10 cellular contexts compared by ENCODE assay signal in genomic region chr18:48009116-48009825, GRCh38.
DNase-seq lines count a peak whose midpoint lies in the region; TF ChIP-seq lines count a peak whose summit lies in the region.
"Had no signal": no experiment of that assay in that cellular context is flagged by ENCODE, and none has a peak within 500 bp of the region (broad histone marks: within the 10 kb centered on the region; RNA-seq: fewer than 3 reads in every experiment).

No MANE protein-coding gene starts in this region.

- H3K27me3 ChIP-seq in Loucy (ENCODE audit: insufficient read depth, low read length, poor library complexity, severe bottlenecking) (no peaks in the 10 kb centered on the region), spleen (replicated peaks in 1 of 7) (peaks cover 0 to 31% (median 10%) of the 10 kb centered on the region in 7 donors)

- TF ChIP-seq POLR2A in spleen (IDR thresholded peaks at IDR 0.05), result no peak

- intact Hi-C loops in spleen (cut with DNase I; ENCODE audit: low total_unique reads), result no loop called here

- H3K4me3 Mint-ChIP-seq in T-helper 1 cell treated with Interleukin-12 subunit alpha and Interleukin-12 subunit beta and Interleukin-4 antibody, amounts not matched to agents 30 μg/mL and 1 μg/mL, for 36 hours, result peak overlapping the region; percentile 56
- H3K4me3 Mint-ChIP-seq in chondrocyte (ENCODE audit: unreplicated experiment), result peak overlapping the region; percentile 71
- H3K4me3 Mint-ChIP-seq in nephron progenitor cell, result peak overlapping the region; percentile 76
- H3K4me3 Mint-ChIP-seq in HFFc6, result no peak overlapping the region

- H3K36me3 Mint-ChIP-seq in T-helper 1 cell treated with Interleukin-12 subunit alpha and Interleukin-12 subunit beta and Interleukin-4 antibody, amounts not matched to agents 30 μg/mL and 1 μg/mL, for 36 hours (ENCODE audit: low read depth), result no peaks in the 10 kb centered on the region
- H3K36me3 Mint-ChIP-seq in chondrocyte (ENCODE audit: low read depth), result no peaks in the 10 kb centered on the region
- no peaks in the 10 kb centered on the region for H3K36me3 Mint-ChIP-seq in nephron progenitor cell (ENCODE audit: low read depth)
- H3K36me3 Mint-ChIP-seq in HFFc6 (ENCODE audit: low read depth), result no peaks in the 10 kb centered on the region

- H3K79me2 ChIP-seq in Loucy (ENCODE audit: insufficient read depth, low read length), result no peaks in the 10 kb centered on the region

- H4K20me1 ChIP-seq in Loucy (ENCODE audit: insufficient read depth, low read length, poor library complexity, severe bottlenecking), result no peaks in the 10 kb centered on the region

- H3K9me2 ChIP-seq in Loucy (replicated peaks; ENCODE audit: low read depth, low read length), result no peaks in the 10 kb centered on the region

- TF ChIP-seq CTCF in Loucy (conservative IDR thresholded peaks at IDR 0.05; ENCODE audit: low read length) (no peak), chondrocyte (IDR thresholded peaks at IDR 0.05) (no peak), nephron progenitor cell (IDR thresholded peaks at IDR 0.05) (no peak), spleen (IDR thresholded peaks at IDR 0.05 in 8 of 11, conservative IDR thresholded peaks at IDR 0.05 in 3 of 11) (no peak), HFFc6 (IDR thresholded peaks at IDR 0.05) (no peak)

- peak overlapping the region in 3 of 8 donors; percentile 69 to 77 (median 76) for H3K27ac ChIP-seq in spleen
- H3K27ac ChIP-seq: thoracic aorta had no signal

- 86 to 92% (median 88%) methylated on average over 7 to 12 of the region's 12 CpGs for WGBS in spleen, 5 donors

- no peak for DNase-seq in T-helper 1 cell
- DNase-seq in chondrocyte (ENCODE audit: low spot score), result no peak
- DNase-seq in nephron progenitor cell, result no peak
- no peak for DNase-seq in NCI-H1105 treated with DMSO at 0.1 percent for 48 hours (lab: John Stamatoyannopoulos, UW)
- DNase-seq in spleen, result no peak
- DNase-seq in HFFc6, result no peak
- DNase-seq: MV-4-11 had no signal

- H3F3A ChIP-seq in Loucy (ENCODE audit: low read depth), result 0 out of 2 replicates have a peak, but pooled peaks cover 3% of the 10 kb centered on the region

- no peaks in the 10 kb centered on the region for H3K9me3 Mint-ChIP-seq in T-helper 1 cell treated with Interleukin-12 subunit alpha and Interleukin-12 subunit beta and Interleukin-4 antibody, amounts not matched to agents 30 μg/mL and 1 μg/mL, for 36 hours
- H3K9me3 Mint-ChIP-seq in chondrocyte (ENCODE audit: low read depth), result no peaks in the 10 kb centered on the region
- H3K9me3 Mint-ChIP-seq in nephron progenitor cell, result peaks cover 25% of the 10 kb centered on the region
- H3K9me3 Mint-ChIP-seq in HFFc6, result no peaks in the 10 kb centered on the region

- no peak overlapping the region for H3K4me3 ChIP-seq in Loucy (ENCODE audit: low read length, poor library complexity, severe bottlenecking)
- H3K4me3 ChIP-seq in spleen, result no peak overlapping the region

- H3K9ac ChIP-seq in Loucy (ENCODE audit: low read depth, low read length, poor library complexity, severe bottlenecking), result no peak overlapping the region

- H3K4me2 ChIP-seq in Loucy (ENCODE audit: low read depth, low read length, poor library complexity, severe bottlenecking), result peak overlapping the region; percentile 48

- H3K9me3 ChIP-seq in Loucy (ENCODE audit: insufficient read depth, low read depth, low read length) (no peaks in the 10 kb centered on the region), spleen (peaks cover 0 to 2% (median 0%) of the 10 kb centered on the region in 8 donors)
- H3K9me3 ChIP-seq: thoracic aorta had no signal

- H3K4me1 Mint-ChIP-seq in T-helper 1 cell treated with Interleukin-12 subunit alpha and Interleukin-12 subunit beta and Interleukin-4 antibody, amounts not matched to agents 30 μg/mL and 1 μg/mL, for 36 hours (ENCODE audit: low read depth), result peaks cover 5% of the 10 kb centered on the region
- H3K4me1 Mint-ChIP-seq in chondrocyte (ENCODE audit: low read depth), result peaks cover 7% of the 10 kb centered on the region
- H3K4me1 Mint-ChIP-seq in nephron progenitor cell, result peaks cover 52% of the 10 kb centered on the region
- peaks cover 5% of the 10 kb centered on the region for H3K4me1 Mint-ChIP-seq in HFFc6 (ENCODE audit: low read depth)

- H2AFZ ChIP-seq in Loucy (ENCODE audit: low read length), result no peak overlapping the region

- peaks cover 49% of the 10 kb centered on the region for H3K27me3 Mint-ChIP-seq in T-helper 1 cell treated with Interleukin-12 subunit alpha and Interleukin-12 subunit beta and Interleukin-4 antibody, amounts not matched to agents 30 μg/mL and 1 μg/mL, for 36 hours (ENCODE audit: low read depth)
- H3K27me3 Mint-ChIP-seq in chondrocyte (ENCODE audit: low read depth) (peaks cover 9% of the 10 kb centered on the region), nephron progenitor cell (ENCODE audit: low read depth, poor library complexity) (peaks cover 9% of the 10 kb centered on the region), HFFc6 (ENCODE audit: insufficient read depth) (peaks cover 23% of the 10 kb centered on the region)

- no peaks in the 10 kb centered on the region for H3K36me3 ChIP-seq in Loucy (ENCODE audit: insufficient read depth, low read length)
- H3K36me3 ChIP-seq in spleen, result no peaks in the 10 kb centered on the region
- H3K36me3 ChIP-seq: thoracic aorta had no signal

- no peak overlapping the region for H3K27ac Mint-ChIP-seq in T-helper 1 cell treated with Interleukin-12 subunit alpha and Interleukin-12 subunit beta and Interleukin-4 antibody, amounts not matched to agents 30 μg/mL and 1 μg/mL, for 36 hours
- H3K27ac Mint-ChIP-seq in chondrocyte (ENCODE audit: unreplicated experiment) (no peak overlapping the region), nephron progenitor cell (no peak overlapping the region), HFFc6 (no peak overlapping the region)

- H3K4me1 ChIP-seq in Loucy (ENCODE audit: insufficient read depth, low read length, poor library complexity, severe bottlenecking) (peaks cover 13% of the 10 kb centered on the region), spleen (peaks cover 0 to 30% (median 20%) of the 10 kb centered on the region in 6 donors)
